1 cellular context compared by ENCODE assay signal in the genomic region with DNA sequence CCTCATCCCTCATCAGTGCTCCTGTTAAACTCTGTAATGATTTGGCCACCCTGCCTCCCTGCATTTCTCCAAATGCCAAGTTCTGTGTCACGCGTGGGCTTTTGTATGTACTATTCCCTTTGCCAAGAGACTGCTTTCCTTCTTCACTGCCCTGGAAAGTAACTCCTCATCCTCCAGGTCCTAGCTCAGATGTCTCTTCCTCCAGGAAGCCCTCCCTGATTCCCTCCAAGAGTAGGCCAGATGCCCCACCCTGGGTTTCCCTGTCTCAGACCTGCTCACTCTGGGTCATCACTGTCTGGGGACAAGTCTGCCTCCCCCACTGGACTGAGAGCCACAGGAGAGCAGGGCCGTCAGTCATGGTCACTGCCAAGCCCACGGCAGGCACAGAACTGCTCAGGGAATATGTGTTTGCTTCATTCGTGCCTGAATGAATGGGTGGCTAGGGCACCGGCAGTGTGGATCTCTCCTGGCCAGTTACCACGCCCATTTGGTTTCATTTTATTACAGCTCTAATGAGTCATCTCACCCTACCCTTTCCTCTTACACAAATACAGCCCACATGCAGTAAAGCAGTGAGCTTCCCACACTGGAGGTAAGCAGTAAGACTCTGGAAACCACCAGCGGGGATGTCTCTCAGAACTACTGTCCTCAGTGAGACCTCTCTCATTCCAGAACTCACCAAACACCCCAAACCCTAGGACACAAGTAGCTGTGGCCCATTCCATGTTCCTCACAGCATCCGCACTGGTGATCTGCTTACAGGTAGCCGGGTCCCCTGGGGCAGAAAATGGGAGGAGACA.
TF ChIP-seq lines count a peak whose summit lies in the region.

No MANE protein-coding gene starts in this region.

TF ChIP-seq in K562, 482 proteins besides CTCF, POLR2A, EP300 and RAD21 (continues in another document):
- TF ChIP-seq BDP1 (IDR thresholded peaks at IDR 0.05; ENCODE audit: insufficient read depth, insufficient read length) (no peak), KDM1A (IDR thresholded peaks at IDR 0.05) (0 out of 4 replicates have a peak, but pooled peaks of 1 of the 2 experiments have one; percentile 31), EWSR1 (IDR thresholded peaks at IDR 0.05; ENCODE audit: borderline replicate concordance, low read depth, partially characterized antibody) (no peak), RCOR1 (IDR thresholded peaks at IDR 0.05; ENCODE audit: borderline replicate concordance in 1 of 2, low read depth in 2 of 2, low read length in 2 of 2) (no peak), HMGN3 (IDR thresholded peaks at IDR 0.05; ENCODE audit: borderline replicate concordance, extremely low read depth, insufficient read length, low read depth, low read length) (no peak), GABPB1 (CRISPR knock-in tag; IDR thresholded peaks at IDR 0.05) (no peak), ZFP36 (IDR thresholded peaks at IDR 0.05; ENCODE audit: low read depth, low read length, partially characterized antibody) (peak; percentile 98), SETDB1 (IDR thresholded peaks at IDR 0.05; ENCODE audit: low read length) (no peak), CREBBP (IDR thresholded peaks at IDR 0.05; ENCODE audit: low read depth, low read length) (no peak), POLR3G (IDR thresholded peaks at IDR 0.05; ENCODE audit: extremely low read depth, insufficient read length, insufficient replicate concordance) (no peak), RBBP5 (IDR thresholded peaks at IDR 0.05; ENCODE audit: borderline replicate concordance, insufficient read depth, low read length, poor library complexity, severe bottlenecking) (no peak), FOXA3 (CRISPR knock-in tag; conservative IDR thresholded peaks at IDR 0.05 in 1 of 2, IDR thresholded peaks at IDR 0.05 in 1 of 2) (no peak), E2F3 (CRISPR knock-in tag; IDR thresholded peaks at IDR 0.05) (no peak), BCOR (IDR thresholded peaks at IDR 0.05) (0 out of 2 replicates have a peak, but pooled peaks have one; percentile 43), SMAD4 (CRISPR knock-in tag; conservative IDR thresholded peaks at IDR 0.05) (no peak), CBX2 (IDR thresholded peaks at IDR 0.05; ENCODE audit: insufficient read depth, low read length, poor library complexity, severe bottlenecking) (no peak), C11orf30 (IDR thresholded peaks at IDR 0.05; ENCODE audit: low read depth) (no peak), ELF1 (tag; IDR thresholded peaks at IDR 0.05) (no peak), POLR2AphosphoS2 (IDR thresholded peaks at IDR 0.05; ENCODE audit: low read length) (no peak), JUND (IDR thresholded peaks at IDR 0.05; ENCODE audit: borderline replicate concordance, low read depth, low read length) (no peak), JUND (tag; IDR thresholded peaks at IDR 0.05; ENCODE audit: borderline replicate concordance, low read depth, low read length) (no peak), PHTF2 (CRISPR knock-in tag; IDR thresholded peaks at IDR 0.05) (no peak), BACH1 (tag; IDR thresholded peaks at IDR 0.05) (no peak), CHD4 (IDR thresholded peaks at IDR 0.05; ENCODE audit: insufficient read depth, insufficient replicate concordance, low read depth, low read length, poor library complexity, severe bottlenecking) (no peak), FOSL1 (tag; conservative IDR thresholded peaks at IDR 0.05) (peak; percentile 74), ZBTB8A (IDR thresholded peaks at IDR 0.05; ENCODE audit: partially characterized antibody) (no peak), ZNF140 (CRISPR knock-in tag; IDR thresholded peaks at IDR 0.05) (no peak), SNRNP70 (optimal IDR thresholded peaks at IDR 0.05; ENCODE audit: low read depth, low read length) (no peak), ZNF184 (CRISPR knock-in tag; IDR thresholded peaks at IDR 0.05) (no peak), CEBPG (CRISPR knock-in tag; IDR thresholded peaks at IDR 0.05) (no peak), CEBPG (tag; conservative IDR thresholded peaks at IDR 0.05 in 1 of 2, IDR thresholded peaks at IDR 0.05 in 1 of 2) (peak in 1 of 2 experiments; percentile 43; a peak in 2 of 4 replicates), GATAD2A (IDR thresholded peaks at IDR 0.05) (no peak), CC2D1A (IDR thresholded peaks at IDR 0.05) (no peak), HNRNPUL1 (IDR thresholded peaks at IDR 0.05; ENCODE audit: low read length) (no peak)
- TF ChIP-seq, protein P1, sequence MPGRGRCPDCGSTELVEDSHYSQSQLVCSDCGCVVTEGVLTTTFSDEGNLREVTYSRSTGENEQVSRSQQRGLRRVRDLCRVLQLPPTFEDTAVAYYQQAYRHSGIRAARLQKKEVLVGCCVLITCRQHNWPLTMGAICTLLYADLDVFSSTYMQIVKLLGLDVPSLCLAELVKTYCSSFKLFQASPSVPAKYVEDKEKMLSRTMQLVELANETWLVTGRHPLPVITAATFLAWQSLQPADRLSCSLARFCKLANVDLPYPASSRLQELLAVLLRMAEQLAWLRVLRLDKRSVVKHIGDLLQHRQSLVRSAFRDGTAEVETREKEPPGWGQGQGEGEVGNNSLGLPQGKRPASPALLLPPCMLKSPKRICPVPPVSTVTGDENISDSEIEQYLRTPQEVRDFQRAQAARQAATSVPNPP (IDR thresholded peaks at IDR 0.05; ENCODE audit: borderline replicate concordance, insufficient read depth, insufficient read length): no peak
- TF ChIP-seq, protein P2, sequence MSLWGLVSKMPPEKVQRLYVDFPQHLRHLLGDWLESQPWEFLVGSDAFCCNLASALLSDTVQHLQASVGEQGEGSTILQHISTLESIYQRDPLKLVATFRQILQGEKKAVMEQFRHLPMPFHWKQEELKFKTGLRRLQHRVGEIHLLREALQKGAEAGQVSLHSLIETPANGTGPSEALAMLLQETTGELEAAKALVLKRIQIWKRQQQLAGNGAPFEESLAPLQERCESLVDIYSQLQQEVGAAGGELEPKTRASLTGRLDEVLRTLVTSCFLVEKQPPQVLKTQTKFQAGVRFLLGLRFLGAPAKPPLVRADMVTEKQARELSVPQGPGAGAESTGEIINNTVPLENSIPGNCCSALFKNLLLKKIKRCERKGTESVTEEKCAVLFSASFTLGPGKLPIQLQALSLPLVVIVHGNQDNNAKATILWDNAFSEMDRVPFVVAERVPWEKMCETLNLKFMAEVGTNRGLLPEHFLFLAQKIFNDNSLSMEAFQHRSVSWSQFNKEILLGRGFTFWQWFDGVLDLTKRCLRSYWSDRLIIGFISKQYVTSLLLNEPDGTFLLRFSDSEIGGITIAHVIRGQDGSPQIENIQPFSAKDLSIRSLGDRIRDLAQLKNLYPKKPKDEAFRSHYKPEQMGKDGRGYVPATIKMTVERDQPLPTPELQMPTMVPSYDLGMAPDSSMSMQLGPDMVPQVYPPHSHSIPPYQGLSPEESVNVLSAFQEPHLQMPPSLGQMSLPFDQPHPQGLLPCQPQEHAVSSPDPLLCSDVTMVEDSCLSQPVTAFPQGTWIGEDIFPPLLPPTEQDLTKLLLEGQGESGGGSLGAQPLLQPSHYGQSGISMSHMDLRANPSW (CRISPR knock-in tag; IDR thresholded peaks at IDR 0.05): no peak
- TF ChIP-seq, protein P3, sequence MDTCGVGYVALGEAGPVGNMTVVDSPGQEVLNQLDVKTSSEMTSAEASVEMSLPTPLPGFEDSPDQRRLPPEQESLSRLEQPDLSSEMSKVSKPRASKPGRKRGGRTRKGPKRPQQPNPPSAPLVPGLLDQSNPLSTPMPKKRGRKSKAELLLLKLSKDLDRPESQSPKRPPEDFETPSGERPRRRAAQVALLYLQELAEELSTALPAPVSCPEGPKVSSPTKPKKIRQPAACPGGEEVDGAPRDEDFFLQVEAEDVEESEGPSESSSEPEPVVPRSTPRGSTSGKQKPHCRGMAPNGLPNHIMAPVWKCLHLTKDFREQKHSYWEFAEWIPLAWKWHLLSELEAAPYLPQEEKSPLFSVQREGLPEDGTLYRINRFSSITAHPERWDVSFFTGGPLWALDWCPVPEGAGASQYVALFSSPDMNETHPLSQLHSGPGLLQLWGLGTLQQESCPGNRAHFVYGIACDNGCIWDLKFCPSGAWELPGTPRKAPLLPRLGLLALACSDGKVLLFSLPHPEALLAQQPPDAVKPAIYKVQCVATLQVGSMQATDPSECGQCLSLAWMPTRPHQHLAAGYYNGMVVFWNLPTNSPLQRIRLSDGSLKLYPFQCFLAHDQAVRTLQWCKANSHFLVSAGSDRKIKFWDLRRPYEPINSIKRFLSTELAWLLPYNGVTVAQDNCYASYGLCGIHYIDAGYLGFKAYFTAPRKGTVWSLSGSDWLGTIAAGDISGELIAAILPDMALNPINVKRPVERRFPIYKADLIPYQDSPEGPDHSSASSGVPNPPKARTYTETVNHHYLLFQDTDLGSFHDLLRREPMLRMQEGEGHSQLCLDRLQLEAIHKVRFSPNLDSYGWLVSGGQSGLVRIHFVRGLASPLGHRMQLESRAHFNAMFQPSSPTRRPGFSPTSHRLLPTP (IDR thresholded peaks at IDR 0.05; ENCODE audit: borderline replicate concordance, extremely low read depth, insufficient read length): peak; percentile 43
- TF ChIP-seq, protein P4, sequence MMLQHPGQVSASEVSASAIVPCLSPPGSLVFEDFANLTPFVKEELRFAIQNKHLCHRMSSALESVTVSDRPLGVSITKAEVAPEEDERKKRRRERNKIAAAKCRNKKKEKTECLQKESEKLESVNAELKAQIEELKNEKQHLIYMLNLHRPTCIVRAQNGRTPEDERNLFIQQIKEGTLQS (IDR thresholded peaks at IDR 0.05): peak; percentile 59
- TF ChIP-seq, protein P4 (CRISPR knock-in tag; conservative IDR thresholded peaks at IDR 0.05): no peak
- TF ChIP-seq, protein P5, sequence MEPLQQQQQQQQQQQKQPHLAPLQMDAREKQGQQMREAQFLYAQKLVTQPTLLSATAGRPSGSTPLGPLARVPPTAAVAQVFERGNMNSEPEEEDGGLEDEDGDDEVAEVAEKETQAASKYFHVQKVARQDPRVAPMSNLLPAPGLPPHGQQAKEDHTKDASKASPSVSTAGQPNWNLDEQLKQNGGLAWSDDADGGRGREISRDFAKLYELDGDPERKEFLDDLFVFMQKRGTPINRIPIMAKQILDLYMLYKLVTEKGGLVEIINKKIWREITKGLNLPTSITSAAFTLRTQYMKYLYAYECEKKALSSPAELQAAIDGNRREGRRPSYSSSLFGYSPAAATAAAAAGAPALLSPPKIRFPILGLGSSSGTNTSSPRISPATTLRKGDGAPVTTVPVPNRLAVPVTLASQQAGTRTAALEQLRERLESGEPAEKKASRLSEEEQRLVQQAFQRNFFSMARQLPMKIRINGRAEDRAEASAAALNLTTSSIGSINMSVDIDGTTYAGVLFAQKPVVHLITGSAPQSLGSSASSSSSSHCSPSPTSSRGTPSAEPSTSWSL (CRISPR knock-in tag; IDR thresholded peaks at IDR 0.05; ENCODE audit: borderline replicate concordance): no peak
- TF ChIP-seq, protein P6, sequence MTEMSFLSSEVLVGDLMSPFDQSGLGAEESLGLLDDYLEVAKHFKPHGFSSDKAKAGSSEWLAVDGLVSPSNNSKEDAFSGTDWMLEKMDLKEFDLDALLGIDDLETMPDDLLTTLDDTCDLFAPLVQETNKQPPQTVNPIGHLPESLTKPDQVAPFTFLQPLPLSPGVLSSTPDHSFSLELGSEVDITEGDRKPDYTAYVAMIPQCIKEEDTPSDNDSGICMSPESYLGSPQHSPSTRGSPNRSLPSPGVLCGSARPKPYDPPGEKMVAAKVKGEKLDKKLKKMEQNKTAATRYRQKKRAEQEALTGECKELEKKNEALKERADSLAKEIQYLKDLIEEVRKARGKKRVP (CRISPR knock-in tag; IDR thresholded peaks at IDR 0.05): no peak
- TF ChIP-seq, protein P7, sequence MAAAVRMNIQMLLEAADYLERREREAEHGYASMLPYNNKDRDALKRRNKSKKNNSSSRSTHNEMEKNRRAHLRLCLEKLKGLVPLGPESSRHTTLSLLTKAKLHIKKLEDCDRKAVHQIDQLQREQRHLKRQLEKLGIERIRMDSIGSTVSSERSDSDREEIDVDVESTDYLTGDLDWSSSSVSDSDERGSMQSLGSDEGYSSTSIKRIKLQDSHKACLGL (CRISPR knock-in tag; IDR thresholded peaks at IDR 0.05; ENCODE audit: borderline replicate concordance, poor library complexity, severe bottlenecking): no peak
- TF ChIP-seq, protein P8, sequence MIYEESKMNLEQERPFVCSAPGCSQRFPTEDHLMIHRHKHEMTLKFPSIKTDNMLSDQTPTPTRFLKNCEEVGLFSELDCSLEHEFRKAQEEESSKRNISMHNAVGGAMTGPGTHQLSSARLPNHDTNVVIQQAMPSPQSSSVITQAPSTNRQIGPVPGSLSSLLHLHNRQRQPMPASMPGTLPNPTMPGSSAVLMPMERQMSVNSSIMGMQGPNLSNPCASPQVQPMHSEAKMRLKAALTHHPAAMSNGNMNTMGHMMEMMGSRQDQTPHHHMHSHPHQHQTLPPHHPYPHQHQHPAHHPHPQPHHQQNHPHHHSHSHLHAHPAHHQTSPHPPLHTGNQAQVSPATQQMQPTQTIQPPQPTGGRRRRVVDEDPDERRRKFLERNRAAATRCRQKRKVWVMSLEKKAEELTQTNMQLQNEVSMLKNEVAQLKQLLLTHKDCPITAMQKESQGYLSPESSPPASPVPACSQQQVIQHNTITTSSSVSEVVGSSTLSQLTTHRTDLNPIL (CRISPR knock-in tag; IDR thresholded peaks at IDR 0.05): no peak
- TF ChIP-seq, protein P9, sequence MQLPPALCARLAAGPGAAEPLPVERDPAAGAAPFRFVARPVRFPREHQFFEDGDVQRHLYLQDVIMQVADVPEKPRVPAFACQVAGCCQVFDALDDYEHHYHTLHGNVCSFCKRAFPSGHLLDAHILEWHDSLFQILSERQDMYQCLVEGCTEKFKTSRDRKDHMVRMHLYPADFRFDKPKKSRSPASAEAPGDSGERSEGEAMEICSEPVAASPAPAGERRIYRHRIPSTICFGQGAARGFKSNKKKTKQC (CRISPR knock-in tag; IDR thresholded peaks at IDR 0.05): no peak
- TF ChIP-seq, protein P10, sequence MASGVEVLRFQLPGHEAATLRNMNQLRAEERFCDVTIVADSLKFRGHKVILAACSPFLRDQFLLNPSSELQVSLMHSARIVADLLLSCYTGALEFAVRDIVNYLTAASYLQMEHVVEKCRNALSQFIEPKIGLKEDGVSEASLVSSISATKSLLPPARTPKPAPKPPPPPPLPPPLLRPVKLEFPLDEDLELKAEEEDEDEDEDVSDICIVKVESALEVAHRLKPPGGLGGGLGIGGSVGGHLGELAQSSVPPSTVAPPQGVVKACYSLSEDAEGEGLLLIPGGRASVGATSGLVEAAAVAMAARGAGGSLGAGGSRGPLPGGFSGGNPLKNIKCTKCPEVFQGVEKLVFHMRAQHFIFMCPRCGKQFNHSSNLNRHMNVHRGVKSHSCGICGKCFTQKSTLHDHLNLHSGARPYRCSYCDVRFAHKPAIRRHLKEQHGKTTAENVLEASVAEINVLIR (CRISPR knock-in tag; IDR thresholded peaks at IDR 0.05): no peak
- TF ChIP-seq, protein P11, sequence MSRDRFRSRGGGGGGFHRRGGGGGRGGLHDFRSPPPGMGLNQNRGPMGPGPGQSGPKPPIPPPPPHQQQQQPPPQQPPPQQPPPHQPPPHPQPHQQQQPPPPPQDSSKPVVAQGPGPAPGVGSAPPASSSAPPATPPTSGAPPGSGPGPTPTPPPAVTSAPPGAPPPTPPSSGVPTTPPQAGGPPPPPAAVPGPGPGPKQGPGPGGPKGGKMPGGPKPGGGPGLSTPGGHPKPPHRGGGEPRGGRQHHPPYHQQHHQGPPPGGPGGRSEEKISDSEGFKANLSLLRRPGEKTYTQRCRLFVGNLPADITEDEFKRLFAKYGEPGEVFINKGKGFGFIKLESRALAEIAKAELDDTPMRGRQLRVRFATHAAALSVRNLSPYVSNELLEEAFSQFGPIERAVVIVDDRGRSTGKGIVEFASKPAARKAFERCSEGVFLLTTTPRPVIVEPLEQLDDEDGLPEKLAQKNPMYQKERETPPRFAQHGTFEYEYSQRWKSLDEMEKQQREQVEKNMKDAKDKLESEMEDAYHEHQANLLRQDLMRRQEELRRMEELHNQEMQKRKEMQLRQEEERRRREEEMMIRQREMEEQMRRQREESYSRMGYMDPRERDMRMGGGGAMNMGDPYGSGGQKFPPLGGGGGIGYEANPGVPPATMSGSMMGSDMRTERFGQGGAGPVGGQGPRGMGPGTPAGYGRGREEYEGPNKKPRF (IDR thresholded peaks at IDR 0.05; ENCODE audit: low read depth, low read length): no peak
